Comparison of ENCODE assay signal across 1 cellular context in genomic region chr5:181235689-181236366, GRCh38.
TF ChIP-seq lines count a peak whose summit lies in the region.

No MANE protein-coding gene starts in this region.

TF ChIP-seq in HepG2, 621 proteins besides CTCF, POLR2A, EP300 and RAD21:
- TF ChIP-seq POLR2G (IDR thresholded peaks at IDR 0.05; ENCODE audit: low read depth, low read length) (peak; percentile 59), STAG1 (CRISPR knock-in tag; IDR thresholded peaks at IDR 0.05) (no peak), JUNB (CRISPR knock-in tag; IDR thresholded peaks at IDR 0.05; ENCODE audit: borderline replicate concordance) (0 out of 2 replicates have a peak, but pooled peaks have one; percentile 22), POLR2AphosphoS5 (IDR thresholded peaks at IDR 0.05; ENCODE audit: low read depth, low read length) (peak; percentile 66), PAF1 (CRISPR knock-in tag; IDR thresholded peaks at IDR 0.05) (peak; percentile 79), MAFK (conservative IDR thresholded peaks at IDR 0.05 in 1 of 2, IDR thresholded peaks at IDR 0.05 in 1 of 2; ENCODE audit: low read length in 2 of 2) (peak; percentile 40 to 53; a peak in 3 of 4 replicates), BRD4 (CRISPR knock-in tag; IDR thresholded peaks at IDR 0.05) (no peak), ZNF850 (CRISPR knock-in tag; conservative IDR thresholded peaks at IDR 0.05) (no peak), SSRP1 (CRISPR knock-in tag; IDR thresholded peaks at IDR 0.05) (peak; percentile 55; the same call in 1 of the 2 replicates), RBM22 (optimal IDR thresholded peaks at IDR 0.05; ENCODE audit: low read length) (peak; percentile 99), FIP1L1 (IDR thresholded peaks at IDR 0.05; ENCODE audit: borderline replicate concordance, insufficient read depth, low read depth, low read length) (0 out of 2 replicates have a peak, but pooled peaks have one; percentile 49), POLR2AphosphoS2 (IDR thresholded peaks at IDR 0.05; ENCODE audit: low read depth, low read length) (peak; percentile 92), NONO (IDR thresholded peaks at IDR 0.05) (no peak), NONO (CRISPR knock-in tag; conservative IDR thresholded peaks at IDR 0.05) (0 out of 2 replicates have a peak, but pooled peaks have one; percentile 22), BRF2 (CRISPR knock-in tag; IDR thresholded peaks at IDR 0.05) (0 out of 2 replicates have a peak, but pooled peaks have one; percentile 34), RBFOX2 (IDR thresholded peaks at IDR 0.05; ENCODE audit: low read depth, low read length) (peak; percentile 70; the same call in 1 of the 2 replicates), SIN3A (IDR thresholded peaks at IDR 0.05; ENCODE audit: borderline replicate concordance, low read depth, low read length) (0 out of 2 replicates have a peak, but pooled peaks have one; percentile 12), MAFF (IDR thresholded peaks at IDR 0.05; ENCODE audit: low read depth, low read length) (peak; percentile 37; the same call in 1 of the 2 replicates), ZNF44 (CRISPR knock-in tag; IDR thresholded peaks at IDR 0.05) (no peak), PRMT3 (CRISPR knock-in tag; IDR thresholded peaks at IDR 0.05; ENCODE audit: borderline replicate concordance, low read depth) (0 out of 2 replicates have a peak, but pooled peaks have one; percentile 22)
- TF ChIP-seq, protein P1, sequence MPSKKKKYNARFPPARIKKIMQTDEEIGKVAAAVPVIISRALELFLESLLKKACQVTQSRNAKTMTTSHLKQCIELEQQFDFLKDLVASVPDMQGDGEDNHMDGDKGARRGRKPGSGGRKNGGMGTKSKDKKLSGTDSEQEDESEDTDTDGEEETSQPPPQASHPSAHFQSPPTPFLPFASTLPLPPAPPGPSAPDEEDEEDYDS (CRISPR knock-in tag; IDR thresholded peaks at IDR 0.05): no peak
- TF ChIP-seq, protein P2, sequence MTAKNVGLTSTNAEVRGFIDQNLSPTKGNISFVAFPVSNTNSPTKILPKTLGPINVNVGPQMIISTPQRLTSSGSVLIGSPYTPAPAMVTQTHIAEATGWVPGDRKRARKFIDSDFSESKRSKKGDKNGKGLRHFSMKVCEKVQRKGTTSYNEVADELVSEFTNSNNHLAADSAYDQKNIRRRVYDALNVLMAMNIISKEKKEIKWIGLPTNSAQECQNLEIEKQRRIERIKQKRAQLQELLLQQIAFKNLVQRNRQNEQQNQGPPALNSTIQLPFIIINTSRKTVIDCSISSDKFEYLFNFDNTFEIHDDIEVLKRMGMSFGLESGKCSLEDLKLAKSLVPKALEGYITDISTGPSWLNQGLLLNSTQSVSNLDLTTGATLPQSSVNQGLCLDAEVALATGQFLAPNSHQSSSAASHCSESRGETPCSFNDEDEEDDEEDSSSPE (CRISPR knock-in tag; IDR thresholded peaks at IDR 0.05): 0 out of 2 replicates have a peak, but pooled peaks have one; percentile 20
- TF ChIP-seq, protein P3, sequence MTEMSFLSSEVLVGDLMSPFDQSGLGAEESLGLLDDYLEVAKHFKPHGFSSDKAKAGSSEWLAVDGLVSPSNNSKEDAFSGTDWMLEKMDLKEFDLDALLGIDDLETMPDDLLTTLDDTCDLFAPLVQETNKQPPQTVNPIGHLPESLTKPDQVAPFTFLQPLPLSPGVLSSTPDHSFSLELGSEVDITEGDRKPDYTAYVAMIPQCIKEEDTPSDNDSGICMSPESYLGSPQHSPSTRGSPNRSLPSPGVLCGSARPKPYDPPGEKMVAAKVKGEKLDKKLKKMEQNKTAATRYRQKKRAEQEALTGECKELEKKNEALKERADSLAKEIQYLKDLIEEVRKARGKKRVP (CRISPR knock-in tag; IDR thresholded peaks at IDR 0.05): no peak
